In the genomic region with DNA sequence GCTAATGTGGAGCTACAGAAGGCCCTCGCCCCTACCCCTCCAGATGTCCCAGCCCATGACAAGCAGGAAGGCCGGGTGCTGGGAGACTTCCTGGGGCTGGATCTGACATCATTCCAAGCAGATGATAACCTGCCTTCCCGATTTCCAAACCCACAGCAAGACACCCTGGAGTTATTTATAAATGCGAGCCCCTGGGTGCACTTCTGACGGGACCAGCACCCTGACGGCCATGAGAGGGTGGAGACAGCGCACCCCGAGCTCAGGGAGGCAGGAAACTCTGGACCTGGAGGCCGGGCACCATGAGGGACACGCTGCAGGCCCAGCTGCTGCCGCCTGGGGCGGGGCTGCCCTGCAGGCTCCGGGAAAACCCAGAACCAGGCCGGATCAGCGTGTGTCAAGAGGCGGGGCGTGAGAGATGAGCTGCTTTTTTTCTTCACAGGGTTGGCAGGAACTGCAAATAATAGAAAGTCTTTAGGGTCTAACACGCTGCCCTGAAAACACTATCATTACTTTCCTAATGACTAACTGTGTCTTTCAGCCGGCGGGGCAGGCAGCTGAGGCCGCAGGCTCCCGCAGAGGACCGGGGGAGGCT, we compare ENCODE assay signal across 8 cellular contexts. TPM values are rescaled to one million over a fixed set of nuclear protein-coding genes. Genes with fewer than 3 reads are reported as not detected.
DNase-seq lines count a peak whose midpoint lies in the region; ATAC-seq and TF ChIP-seq lines count a peak whose summit lies in the region.

No MANE protein-coding gene starts in this region.

- peaks cover 11% of the 10 kb centered on the region; the same call in 1 of the 2 replicates for H3K4me1 ChIP-seq in HEK293 (ENCODE audit: control insufficient read depth, insufficient read depth, low read length)
- peaks cover 4 to 5% of the 10 kb centered on the region in 2 donors for H3K4me1 ChIP-seq in mucosa of rectum (ENCODE audit: control insufficient read depth in 2 of 2, insufficient read depth in 2 of 2, low read length in 2 of 2)

- POLR2A ChIA-PET in HEK293 (lab: Yijun Ruan, JAX): no interaction called here

- peaks cover 6 to 12% of the 10 kb centered on the region in 2 donors for H3K27me3 ChIP-seq in mucosa of rectum (ENCODE audit: control insufficient read depth in 2 of 2, insufficient read depth in 2 of 2, low read length in 2 of 2)

- H3K36me3 Mint-ChIP-seq in Calu3 (ENCODE audit: insufficient read depth, unreplicated experiment): no peaks in the 10 kb centered on the region
- H3K36me3 Mint-ChIP-seq in brain: no peaks in the 10 kb centered on the region

- H3K27ac Mint-ChIP-seq in Calu3 (ENCODE audit: unreplicated experiment) (no peak overlapping the region), brain (peak overlapping the region in 2 of 5 experiments; percentile 45 to 62)

- H3K4me1 Mint-ChIP-seq in Calu3 (ENCODE audit: low read depth, unreplicated experiment): no peaks in the 10 kb centered on the region
- peaks cover 50% of the 10 kb centered on the region for H3K4me1 Mint-ChIP-seq in brain

- DNase-seq in Calu3 (no peak), GF-D8 (lab: John Stamatoyannopoulos, UW) (no peak)
- no peak for DNase-seq in effector CD8-positive, alpha-beta T cell (lab: John Stamatoyannopoulos, UW)

- ATAC-seq in HG03469 (IDR thresholded peaks at IDR 0.05; ENCODE audit: unreplicated experiment): no peak
- no peak for ATAC-seq in GM18873 (IDR thresholded peaks at IDR 0.05; ENCODE audit: low FRiP score, unreplicated experiment)

- no peak overlapping the region for H3K27ac ChIP-seq in HEK293 (ENCODE audit: extremely low read depth, low read depth, low read length)
- H3K27ac ChIP-seq in mucosa of rectum (ENCODE audit: low read depth in 2 of 2, low read length in 2 of 2): peak overlapping the region; percentile 29 to 63

- intact Hi-C loops in Calu3 (cut with micrococcal nuclease; ENCODE audit: unreplicated experiment): no loop called here

- CTCF ChIA-PET in Calu3 (lab: Charles Lee): no interaction called here
- CTCF ChIA-PET in HEK293 (lab: Yijun Ruan, JAX): interaction anchor here (0.7 kb wide), 1 partner anchor 109 kb away, joined by 5 read pairs; no protein-coding TSS in a partner anchor

- H3K36me3 ChIP-seq in HEK293 (ENCODE audit: control insufficient read depth in 2 of 2, insufficient read depth in 1 of 2, low read length in 2 of 2): no peaks in the 10 kb centered on the region
- H3K36me3 ChIP-seq in mucosa of rectum (ENCODE audit: control insufficient read depth in 2 of 2, insufficient read depth in 2 of 2, low read length in 2 of 2): no peaks in the 10 kb centered on the region

- H3K9me3 Mint-ChIP-seq in Calu3 (ENCODE audit: low read depth, unreplicated experiment) (no peaks in the 10 kb centered on the region), brain (peaks cover 0 to 7% (median 0%) of the 10 kb centered on the region in 5 experiments)

- H3K9ac ChIP-seq in mucosa of rectum (ENCODE audit: low read depth in 1 of 2, low read length in 2 of 2): no peak overlapping the region

- H3K27me3 Mint-ChIP-seq in Calu3 (ENCODE audit: unreplicated experiment) (peaks cover 18% of the 10 kb centered on the region), brain (peaks cover 28% of the 10 kb centered on the region)

- BruUV-seq in Calu3 (replicated peaks; lab: Mats Ljungman, UMichigan): no TSS peak

- H3K9me3 ChIP-seq in HEK293 (ENCODE audit: control insufficient read depth, insufficient read depth, low read depth, low read length) (no peaks in the 10 kb centered on the region), mucosa of rectum (ENCODE audit: control insufficient read depth in 2 of 2, low read length in 2 of 2) (no peaks in the 10 kb centered on the region)

- H3K4me3 ChIP-seq in HEK293 (ENCODE audit: low read depth, low read length): no peak overlapping the region
- H3K4me3 ChIP-seq in mucosa of rectum (ENCODE audit: low read length in 2 of 2): no peak overlapping the region

- no peak for TF ChIP-seq CTCF in Calu3 (IDR thresholded peaks at IDR 0.05; ENCODE audit: unreplicated experiment)
- no peak for TF ChIP-seq CTCF in HEK293 (tag by site-specific recombination; IDR thresholded peaks at IDR 0.05)
- TF ChIP-seq CTCF in brain (conservative IDR thresholded peaks at IDR 0.05): no peak

- H3K4me3 Mint-ChIP-seq in Calu3 (ENCODE audit: low read depth, unreplicated experiment): peak overlapping the region; percentile 37
- peak overlapping the region in 4 of 5 experiments; percentile 39 to 69 (median 56) for H3K4me3 Mint-ChIP-seq in brain

TF ChIP-seq in HEK293, 187 proteins besides CTCF, POLR2A, EP300 and RAD21 (continues in another document):
- TF ChIP-seq IKZF3 (tag by site-specific recombination; IDR thresholded peaks at IDR 0.05) (no peak), SP3 (tag by site-specific recombination; IDR thresholded peaks at IDR 0.05) (no peak), ZNF404 (tag by site-specific recombination; IDR thresholded peaks at IDR 0.05) (no peak), SP2 (tag by site-specific recombination; IDR thresholded peaks at IDR 0.05) (peak; percentile 54), SP7 (tag by site-specific recombination; IDR thresholded peaks at IDR 0.05) (peak; percentile 85), ZNF768 (tag by site-specific recombination; IDR thresholded peaks at IDR 0.05) (no peak), ZNF350 (tag by site-specific recombination; IDR thresholded peaks at IDR 0.05) (no peak), ZNF560 (tag by site-specific recombination; IDR thresholded peaks at IDR 0.05; ENCODE audit: borderline replicate concordance) (no peak), ZNF626 (tag by site-specific recombination; IDR thresholded peaks at IDR 0.05) (no peak), ZNF707 (tag by site-specific recombination; IDR thresholded peaks at IDR 0.05) (no peak), ZNF629 (tag by site-specific recombination; IDR thresholded peaks at IDR 0.05) (peak; percentile 62; the same call in 1 of the 2 replicates), ZBTB17 (tag by site-specific recombination; IDR thresholded peaks at IDR 0.05) (0 out of 2 replicates have a peak, but pooled peaks have one; percentile 26), ZNF274 (IDR thresholded peaks at IDR 0.05; ENCODE audit: low read length) (no peak), ZNF274 (tag by site-specific recombination; IDR thresholded peaks at IDR 0.05; ENCODE audit: borderline replicate concordance) (no peak), ZNF155 (tag by site-specific recombination; IDR thresholded peaks at IDR 0.05) (no peak), SALL2 (tag by site-specific recombination; IDR thresholded peaks at IDR 0.05; ENCODE audit: borderline replicate concordance) (no peak), ZNF777 (tag by site-specific recombination; IDR thresholded peaks at IDR 0.05; ENCODE audit: borderline replicate concordance) (no peak), ZFP41 (tag by site-specific recombination; IDR thresholded peaks at IDR 0.05; ENCODE audit: borderline replicate concordance) (no peak), ZNF146 (tag by site-specific recombination; IDR thresholded peaks at IDR 0.05) (peak; percentile 22; the same call in 1 of the 2 replicates)
- TF ChIP-seq, protein P1, sequence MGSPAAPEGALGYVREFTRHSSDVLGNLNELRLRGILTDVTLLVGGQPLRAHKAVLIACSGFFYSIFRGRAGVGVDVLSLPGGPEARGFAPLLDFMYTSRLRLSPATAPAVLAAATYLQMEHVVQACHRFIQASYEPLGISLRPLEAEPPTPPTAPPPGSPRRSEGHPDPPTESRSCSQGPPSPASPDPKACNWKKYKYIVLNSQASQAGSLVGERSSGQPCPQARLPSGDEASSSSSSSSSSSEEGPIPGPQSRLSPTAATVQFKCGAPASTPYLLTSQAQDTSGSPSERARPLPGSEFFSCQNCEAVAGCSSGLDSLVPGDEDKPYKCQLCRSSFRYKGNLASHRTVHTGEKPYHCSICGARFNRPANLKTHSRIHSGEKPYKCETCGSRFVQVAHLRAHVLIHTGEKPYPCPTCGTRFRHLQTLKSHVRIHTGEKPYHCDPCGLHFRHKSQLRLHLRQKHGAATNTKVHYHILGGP (tag by site-specific recombination; IDR thresholded peaks at IDR 0.05): no peak
- TF ChIP-seq, protein P2, sequence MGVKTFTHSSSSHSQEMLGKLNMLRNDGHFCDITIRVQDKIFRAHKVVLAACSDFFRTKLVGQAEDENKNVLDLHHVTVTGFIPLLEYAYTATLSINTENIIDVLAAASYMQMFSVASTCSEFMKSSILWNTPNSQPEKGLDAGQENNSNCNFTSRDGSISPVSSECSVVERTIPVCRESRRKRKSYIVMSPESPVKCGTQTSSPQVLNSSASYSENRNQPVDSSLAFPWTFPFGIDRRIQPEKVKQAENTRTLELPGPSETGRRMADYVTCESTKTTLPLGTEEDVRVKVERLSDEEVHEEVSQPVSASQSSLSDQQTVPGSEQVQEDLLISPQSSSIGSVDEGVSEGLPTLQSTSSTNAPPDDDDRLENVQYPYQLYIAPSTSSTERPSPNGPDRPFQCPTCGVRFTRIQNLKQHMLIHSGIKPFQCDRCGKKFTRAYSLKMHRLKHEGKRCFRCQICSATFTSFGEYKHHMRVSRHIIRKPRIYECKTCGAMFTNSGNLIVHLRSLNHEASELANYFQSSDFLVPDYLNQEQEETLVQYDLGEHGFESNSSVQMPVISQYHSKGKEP (tag by site-specific recombination; IDR thresholded peaks at IDR 0.05): no peak
- TF ChIP-seq, protein P3, sequence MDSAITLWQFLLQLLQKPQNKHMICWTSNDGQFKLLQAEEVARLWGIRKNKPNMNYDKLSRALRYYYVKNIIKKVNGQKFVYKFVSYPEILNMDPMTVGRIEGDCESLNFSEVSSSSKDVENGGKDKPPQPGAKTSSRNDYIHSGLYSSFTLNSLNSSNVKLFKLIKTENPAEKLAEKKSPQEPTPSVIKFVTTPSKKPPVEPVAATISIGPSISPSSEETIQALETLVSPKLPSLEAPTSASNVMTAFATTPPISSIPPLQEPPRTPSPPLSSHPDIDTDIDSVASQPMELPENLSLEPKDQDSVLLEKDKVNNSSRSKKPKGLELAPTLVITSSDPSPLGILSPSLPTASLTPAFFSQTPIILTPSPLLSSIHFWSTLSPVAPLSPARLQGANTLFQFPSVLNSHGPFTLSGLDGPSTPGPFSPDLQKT (IDR thresholded peaks at IDR 0.05; ENCODE audit: borderline replicate concordance, low read depth, low read length): no peak
- TF ChIP-seq, protein P4, sequence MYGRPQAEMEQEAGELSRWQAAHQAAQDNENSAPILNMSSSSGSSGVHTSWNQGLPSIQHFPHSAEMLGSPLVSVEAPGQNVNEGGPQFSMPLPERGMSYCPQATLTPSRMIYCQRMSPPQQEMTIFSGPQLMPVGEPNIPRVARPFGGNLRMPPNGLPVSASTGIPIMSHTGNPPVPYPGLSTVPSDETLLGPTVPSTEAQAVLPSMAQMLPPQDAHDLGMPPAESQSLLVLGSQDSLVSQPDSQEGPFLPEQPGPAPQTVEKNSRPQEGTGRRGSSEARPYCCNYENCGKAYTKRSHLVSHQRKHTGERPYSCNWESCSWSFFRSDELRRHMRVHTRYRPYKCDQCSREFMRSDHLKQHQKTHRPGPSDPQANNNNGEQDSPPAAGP (tag by site-specific recombination; IDR thresholded peaks at IDR 0.05): peak; percentile 35; the same call in 1 of the 2 replicates

RNA-seq across cellular contexts. Expression of gene PCBP3, which starts 2.5 kb away (rescaled TPM):
- 0.78 and 1.4 TPM in 2 replicates for total RNA-seq in Calu3 (2022)
- 63.2 TPM for polyA plus RNA-seq in brain (ENCODE audit: insufficient read depth, low read depth, low replicate concordance)
